In the genomic region with DNA sequence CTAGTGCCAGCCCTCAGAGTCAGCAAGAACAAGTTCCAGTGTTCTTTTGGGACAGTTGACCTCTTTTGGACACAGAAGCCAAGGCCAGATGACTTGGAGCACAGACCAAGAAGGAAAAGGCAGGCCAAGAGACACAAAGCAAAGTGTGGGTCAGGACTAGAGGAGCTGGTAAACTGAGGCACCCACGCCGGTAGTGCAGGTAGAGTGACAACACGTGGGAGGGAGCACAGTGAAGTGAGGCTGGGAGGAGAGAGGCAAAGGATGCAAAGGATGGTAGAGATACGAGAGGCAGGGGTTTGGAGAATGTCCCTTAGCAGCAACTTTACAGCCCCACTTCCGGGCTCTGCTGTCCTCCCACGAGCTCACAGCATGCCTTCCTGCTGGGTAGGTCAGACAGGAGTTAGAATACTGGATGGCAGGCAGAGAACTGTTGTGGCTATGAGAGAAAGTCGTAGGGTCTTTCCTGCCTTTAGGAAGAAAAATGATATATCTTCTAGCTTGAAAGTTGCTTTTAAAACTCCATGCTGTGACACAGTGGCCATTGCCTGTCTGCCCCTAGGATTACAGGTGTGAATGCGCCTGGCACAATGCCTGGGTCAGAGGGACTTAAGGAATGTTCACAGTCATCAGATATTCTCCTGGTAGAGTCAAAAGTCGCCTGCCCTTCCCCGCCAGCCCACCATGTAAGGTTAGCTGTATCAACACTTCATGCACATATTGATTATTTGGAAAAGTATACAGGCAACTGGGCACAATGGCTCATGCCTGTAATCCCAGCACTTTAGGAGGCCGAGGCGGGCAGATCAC, we compare ENCODE assay signal across 1 cellular context.
TF ChIP-seq lines count a peak whose summit lies in the region.

No MANE protein-coding gene starts in this region.

TF ChIP-seq in WTC11, 78 proteins besides CTCF, POLR2A, EP300 and RAD21 (continued from another document):
- TF ChIP-seq RELA (CRISPR knock-in tag; IDR thresholded peaks at IDR 0.05; ENCODE audit: borderline replicate concordance) (no peak), TCF7 (CRISPR knock-in tag; IDR thresholded peaks at IDR 0.05; ENCODE audit: low read depth) (no peak), GABPB1 (CRISPR knock-in tag; IDR thresholded peaks at IDR 0.05) (no peak)
- TF ChIP-seq, protein P1, sequence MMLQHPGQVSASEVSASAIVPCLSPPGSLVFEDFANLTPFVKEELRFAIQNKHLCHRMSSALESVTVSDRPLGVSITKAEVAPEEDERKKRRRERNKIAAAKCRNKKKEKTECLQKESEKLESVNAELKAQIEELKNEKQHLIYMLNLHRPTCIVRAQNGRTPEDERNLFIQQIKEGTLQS (CRISPR knock-in tag; conservative IDR thresholded peaks at IDR 0.05), result no peak
- TF ChIP-seq, protein P2, sequence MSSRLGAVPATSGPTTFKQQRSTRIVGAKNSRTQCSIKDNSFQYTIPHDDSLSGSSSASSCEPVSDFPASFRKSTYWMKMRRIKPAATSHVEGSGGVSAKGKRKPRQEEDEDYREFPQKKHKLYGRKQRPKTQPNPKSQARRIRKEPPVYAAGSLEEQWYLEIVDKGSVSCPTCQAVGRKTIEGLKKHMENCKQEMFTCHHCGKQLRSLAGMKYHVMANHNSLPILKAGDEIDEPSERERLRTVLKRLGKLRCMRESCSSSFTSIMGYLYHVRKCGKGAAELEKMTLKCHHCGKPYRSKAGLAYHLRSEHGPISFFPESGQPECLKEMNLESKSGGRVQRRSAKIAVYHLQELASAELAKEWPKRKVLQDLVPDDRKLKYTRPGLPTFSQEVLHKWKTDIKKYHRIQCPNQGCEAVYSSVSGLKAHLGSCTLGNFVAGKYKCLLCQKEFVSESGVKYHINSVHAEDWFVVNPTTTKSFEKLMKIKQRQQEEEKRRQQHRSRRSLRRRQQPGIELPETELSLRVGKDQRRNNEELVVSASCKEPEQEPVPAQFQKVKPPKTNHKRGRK (CRISPR knock-in tag; IDR thresholded peaks at IDR 0.05; ENCODE audit: borderline replicate concordance), result no peak
- TF ChIP-seq, protein P3, sequence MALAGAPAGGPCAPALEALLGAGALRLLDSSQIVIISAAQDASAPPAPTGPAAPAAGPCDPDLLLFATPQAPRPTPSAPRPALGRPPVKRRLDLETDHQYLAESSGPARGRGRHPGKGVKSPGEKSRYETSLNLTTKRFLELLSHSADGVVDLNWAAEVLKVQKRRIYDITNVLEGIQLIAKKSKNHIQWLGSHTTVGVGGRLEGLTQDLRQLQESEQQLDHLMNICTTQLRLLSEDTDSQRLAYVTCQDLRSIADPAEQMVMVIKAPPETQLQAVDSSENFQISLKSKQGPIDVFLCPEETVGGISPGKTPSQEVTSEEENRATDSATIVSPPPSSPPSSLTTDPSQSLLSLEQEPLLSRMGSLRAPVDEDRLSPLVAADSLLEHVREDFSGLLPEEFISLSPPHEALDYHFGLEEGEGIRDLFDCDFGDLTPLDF (CRISPR knock-in tag; IDR thresholded peaks at IDR 0.05), result no peak
- TF ChIP-seq, protein P4, sequence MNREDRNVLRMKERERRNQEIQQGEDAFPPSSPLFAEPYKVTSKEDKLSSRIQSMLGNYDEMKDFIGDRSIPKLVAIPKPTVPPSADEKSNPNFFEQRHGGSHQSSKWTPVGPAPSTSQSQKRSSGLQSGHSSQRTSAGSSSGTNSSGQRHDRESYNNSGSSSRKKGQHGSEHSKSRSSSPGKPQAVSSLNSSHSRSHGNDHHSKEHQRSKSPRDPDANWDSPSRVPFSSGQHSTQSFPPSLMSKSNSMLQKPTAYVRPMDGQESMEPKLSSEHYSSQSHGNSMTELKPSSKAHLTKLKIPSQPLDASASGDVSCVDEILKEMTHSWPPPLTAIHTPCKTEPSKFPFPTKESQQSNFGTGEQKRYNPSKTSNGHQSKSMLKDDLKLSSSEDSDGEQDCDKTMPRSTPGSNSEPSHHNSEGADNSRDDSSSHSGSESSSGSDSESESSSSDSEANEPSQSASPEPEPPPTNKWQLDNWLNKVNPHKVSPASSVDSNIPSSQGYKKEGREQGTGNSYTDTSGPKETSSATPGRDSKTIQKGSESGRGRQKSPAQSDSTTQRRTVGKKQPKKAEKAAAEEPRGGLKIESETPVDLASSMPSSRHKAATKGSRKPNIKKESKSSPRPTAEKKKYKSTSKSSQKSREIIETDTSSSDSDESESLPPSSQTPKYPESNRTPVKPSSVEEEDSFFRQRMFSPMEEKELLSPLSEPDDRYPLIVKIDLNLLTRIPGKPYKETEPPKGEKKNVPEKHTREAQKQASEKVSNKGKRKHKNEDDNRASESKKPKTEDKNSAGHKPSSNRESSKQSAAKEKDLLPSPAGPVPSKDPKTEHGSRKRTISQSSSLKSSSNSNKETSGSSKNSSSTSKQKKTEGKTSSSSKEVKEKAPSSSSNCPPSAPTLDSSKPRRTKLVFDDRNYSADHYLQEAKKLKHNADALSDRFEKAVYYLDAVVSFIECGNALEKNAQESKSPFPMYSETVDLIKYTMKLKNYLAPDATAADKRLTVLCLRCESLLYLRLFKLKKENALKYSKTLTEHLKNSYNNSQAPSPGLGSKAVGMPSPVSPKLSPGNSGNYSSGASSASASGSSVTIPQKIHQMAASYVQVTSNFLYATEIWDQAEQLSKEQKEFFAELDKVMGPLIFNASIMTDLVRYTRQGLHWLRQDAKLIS (CRISPR knock-in tag; IDR thresholded peaks at IDR 0.05; ENCODE audit: borderline replicate concordance), result no peak
TF ChIP-seq in WTC11: peak in this region for 0.
